Comparison of ENCODE assay signal across 6 cellular contexts in the genomic region with DNA sequence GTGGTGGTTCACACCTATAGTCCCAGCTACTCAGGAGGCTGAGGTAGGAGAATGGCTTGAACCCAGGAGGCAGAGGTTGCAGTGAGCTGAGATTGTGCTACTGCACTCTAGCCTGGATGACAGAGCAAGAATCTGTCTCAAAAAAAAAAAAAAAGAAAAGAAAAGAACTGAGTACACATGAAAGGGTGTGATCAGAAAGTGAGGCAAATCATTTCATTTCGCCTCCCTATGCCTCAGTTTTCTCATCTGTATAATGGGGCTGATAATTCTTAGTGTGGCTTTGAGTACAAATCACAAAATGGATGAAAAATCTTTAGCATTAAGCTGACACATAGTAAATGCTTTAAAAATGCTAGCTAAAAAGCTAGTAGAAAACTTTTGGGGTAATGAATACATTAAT. TPM values are rescaled to one million over a fixed set of nuclear protein-coding genes. Genes with fewer than 3 reads are reported as not detected.
"Had no signal": no experiment of that assay in that cellular context is flagged by ENCODE, and none has a peak within 500 bp of the region (broad histone marks: within the 10 kb centered on the region; RNA-seq: fewer than 3 reads in every experiment).

No MANE protein-coding gene starts in this region.

RNA-seq across cellular contexts. Expression of a gene that starts 19.8 kb away (rescaled TPM):
- total RNA-seq: MCF 10A, NCI-H460, OCI-LY7, Peyer's patch, Right ventricle myocardium superior, SJSA1 had no signal
